ENCODE assay signal across 1 cellular context in the genomic region with DNA sequence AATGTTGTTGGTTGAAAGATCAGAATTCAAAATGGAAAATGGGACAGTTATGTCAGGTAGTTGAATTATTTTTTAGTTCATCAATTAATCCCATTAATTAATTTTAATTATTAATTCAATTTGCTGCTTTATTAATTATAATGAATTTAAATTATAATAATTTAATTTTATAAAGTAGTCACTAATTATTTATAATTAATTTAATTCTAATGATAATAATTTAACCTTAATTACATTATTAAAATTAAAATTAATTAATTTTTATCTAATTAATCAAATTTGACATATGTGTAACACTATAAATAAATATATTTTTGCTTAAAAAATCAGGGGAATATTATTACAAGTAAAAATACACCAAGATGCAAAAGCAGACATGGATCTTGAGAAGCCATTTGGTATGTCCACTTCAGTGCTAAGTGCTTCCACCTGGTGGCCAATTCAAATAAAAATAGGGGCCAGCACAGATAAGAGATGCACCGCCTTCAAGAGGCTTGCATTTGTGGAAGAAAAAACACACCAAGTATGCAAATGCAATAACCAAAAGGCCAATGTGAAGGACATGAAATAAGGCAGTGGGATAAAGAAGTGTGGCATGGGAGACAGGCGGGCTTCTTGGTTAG.
TF ChIP-seq lines count a peak whose summit lies in the region.

No MANE protein-coding gene starts in this region.

TF ChIP-seq in endothelial cell of umbilical vein, 7 proteins besides CTCF, POLR2A, EP300 and RAD21 (continued from another document):
- TF ChIP-seq MAX (IDR thresholded peaks at IDR 0.05; ENCODE audit: insufficient read depth, insufficient read length) (no peak), POLR2AphosphoS5 (IDR thresholded peaks at IDR 0.05; ENCODE audit: insufficient read depth, low read depth, low read length) (no peak), MYC (IDR thresholded peaks at IDR 0.05; ENCODE audit: low read depth, low read length) (no peak)
